ENCODE assay signal across 1 cellular context in the genomic region with DNA sequence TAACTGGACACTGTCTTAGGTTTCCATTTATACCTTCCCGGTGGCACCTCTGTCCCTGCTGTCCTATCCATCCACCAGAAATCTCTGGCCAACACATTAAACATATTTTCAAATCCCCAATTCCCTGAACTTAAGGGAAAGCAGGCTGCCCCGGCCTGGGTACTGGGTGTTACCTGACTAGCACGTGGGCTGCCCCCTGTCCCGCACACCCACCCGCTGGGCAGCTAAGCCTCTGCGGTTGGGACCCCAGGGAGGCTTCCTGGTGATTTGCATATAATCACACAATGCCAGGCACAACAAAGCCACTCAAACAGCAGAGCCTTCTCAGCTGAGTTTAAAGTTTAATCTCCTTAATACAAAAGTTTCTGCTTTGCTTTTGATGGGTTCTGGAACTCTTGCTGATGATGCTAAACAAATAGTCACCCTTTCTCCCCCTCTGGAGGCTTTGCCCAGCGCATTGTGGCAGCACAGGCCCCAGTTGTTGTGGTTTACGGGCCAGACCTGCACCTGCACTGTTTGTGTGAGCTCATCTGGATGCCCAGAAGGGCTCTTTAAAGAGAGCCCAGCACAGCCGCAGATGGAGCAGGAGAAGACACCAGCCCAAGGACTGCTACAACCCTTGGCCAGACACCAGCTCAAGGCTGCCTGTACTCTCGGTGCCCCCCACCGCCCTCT.
TF ChIP-seq lines count a peak whose summit lies in the region.

No MANE protein-coding gene starts in this region.

TF ChIP-seq in HepG2, 621 proteins besides CTCF, POLR2A, EP300 and RAD21:
- no peak for TF ChIP-seq NPAS2 (CRISPR knock-in tag; IDR thresholded peaks at IDR 0.05; ENCODE audit: borderline replicate concordance)
- TF ChIP-seq, protein P1, sequence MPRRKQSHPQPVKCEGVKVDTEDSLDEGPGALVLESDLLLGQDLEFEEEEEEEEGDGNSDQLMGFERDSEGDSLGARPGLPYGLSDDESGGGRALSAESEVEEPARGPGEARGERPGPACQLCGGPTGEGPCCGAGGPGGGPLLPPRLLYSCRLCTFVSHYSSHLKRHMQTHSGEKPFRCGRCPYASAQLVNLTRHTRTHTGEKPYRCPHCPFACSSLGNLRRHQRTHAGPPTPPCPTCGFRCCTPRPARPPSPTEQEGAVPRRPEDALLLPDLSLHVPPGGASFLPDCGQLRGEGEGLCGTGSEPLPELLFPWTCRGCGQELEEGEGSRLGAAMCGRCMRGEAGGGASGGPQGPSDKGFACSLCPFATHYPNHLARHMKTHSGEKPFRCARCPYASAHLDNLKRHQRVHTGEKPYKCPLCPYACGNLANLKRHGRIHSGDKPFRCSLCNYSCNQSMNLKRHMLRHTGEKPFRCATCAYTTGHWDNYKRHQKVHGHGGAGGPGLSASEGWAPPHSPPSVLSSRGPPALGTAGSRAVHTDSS (CRISPR knock-in tag; conservative IDR thresholded peaks at IDR 0.05): no peak
- TF ChIP-seq ZFYVE20 (CRISPR knock-in tag; IDR thresholded peaks at IDR 0.05; ENCODE audit: borderline replicate concordance, low read depth): no peak
- TF ChIP-seq ZNF556 (CRISPR knock-in tag; IDR thresholded peaks at IDR 0.05; ENCODE audit: borderline replicate concordance): no peak
- TF ChIP-seq KLF9 (CRISPR knock-in tag; IDR thresholded peaks at IDR 0.05; ENCODE audit: low read depth): no peak
- TF ChIP-seq ZNF501 (CRISPR knock-in tag; IDR thresholded peaks at IDR 0.05): no peak
- no peak for TF ChIP-seq ATF6 (CRISPR knock-in tag; conservative IDR thresholded peaks at IDR 0.05)
- TF ChIP-seq REST (IDR thresholded peaks at IDR 0.05; ENCODE audit: borderline replicate concordance in 1 of 2, low read depth in 1 of 2, low read length in 2 of 2): no peak
- TF ChIP-seq, protein P2, sequence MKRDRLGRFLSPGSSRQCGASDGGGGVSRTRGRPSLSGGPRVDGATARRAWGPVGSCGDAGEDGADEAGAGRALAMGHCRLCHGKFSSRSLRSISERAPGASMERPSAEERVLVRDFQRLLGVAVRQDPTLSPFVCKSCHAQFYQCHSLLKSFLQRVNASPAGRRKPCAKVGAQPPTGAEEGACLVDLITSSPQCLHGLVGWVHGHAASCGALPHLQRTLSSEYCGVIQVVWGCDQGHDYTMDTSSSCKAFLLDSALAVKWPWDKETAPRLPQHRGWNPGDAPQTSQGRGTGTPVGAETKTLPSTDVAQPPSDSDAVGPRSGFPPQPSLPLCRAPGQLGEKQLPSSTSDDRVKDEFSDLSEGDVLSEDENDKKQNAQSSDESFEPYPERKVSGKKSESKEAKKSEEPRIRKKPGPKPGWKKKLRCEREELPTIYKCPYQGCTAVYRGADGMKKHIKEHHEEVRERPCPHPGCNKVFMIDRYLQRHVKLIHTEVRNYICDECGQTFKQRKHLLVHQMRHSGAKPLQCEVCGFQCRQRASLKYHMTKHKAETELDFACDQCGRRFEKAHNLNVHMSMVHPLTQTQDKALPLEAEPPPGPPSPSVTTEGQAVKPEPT (CRISPR knock-in tag; IDR thresholded peaks at IDR 0.05; ENCODE audit: low read depth): no peak
- TF ChIP-seq CHCHD3 (CRISPR knock-in tag; IDR thresholded peaks at IDR 0.05): no peak
TF ChIP-seq in HepG2: peak in this region for 0.
